In genomic region chr5:140251527-140251973, GRCh38 we compare ENCODE assay signal across 8 cellular contexts. TPM values are rescaled to one million over a fixed set of nuclear protein-coding genes. Genes with fewer than 3 reads are reported as not detected.
A peak's percentile ranks its signal among the peaks of the same experiment; 100 is the strongest.
DNase-seq lines count a peak whose midpoint lies in the region; ATAC-seq and TF ChIP-seq lines count a peak whose summit lies in the region.

No MANE protein-coding gene starts in this region.

- peaks cover 9% of the 10 kb centered on the region for H3K79me2 ChIP-seq in mesendoderm (ENCODE audit: control insufficient read depth, insufficient read depth, low read length)

- no CpG with 5 or more reads among the region's 5 CpGs for WGBS in mesendoderm (ENCODE audit: extremely low coverage, insufficient coverage, low lambda C conversion rate)
- 30 to 33% methylated on average over 5 of the region's 5 CpGs for WGBS in tibial nerve, 2 donors

- peak overlapping the region; percentile 20 for H3K4me3 Mint-ChIP-seq in activated naive CD4-positive, alpha-beta T cell treated with anti-CD3 and anti-CD28 coated beads, Interleukin-2, amount 50 U/mL, for 24 hours

- H3K9me3 Mint-ChIP-seq in activated naive CD4-positive, alpha-beta T cell treated with anti-CD3 and anti-CD28 coated beads, Interleukin-2, amount 50 U/mL, for 24 hours = no peaks in the 10 kb centered on the region

- no peak overlapping the region for H4K5ac ChIP-seq in mesendoderm (ENCODE audit: low read length)

- TF ChIP-seq CTCF in tibial nerve (IDR thresholded peaks at IDR 0.05) = no peak

- no peak overlapping the region for H4K8ac ChIP-seq in mesendoderm (ENCODE audit: low read depth, low read length)

- H3K4me3 ChIP-seq in mesendoderm (ENCODE audit: low read length) (no peak overlapping the region), tibial nerve (no peak overlapping the region)

- no peak overlapping the region for H2BK5ac ChIP-seq in mesendoderm (ENCODE audit: low read length)

- H3K9me3 ChIP-seq in tibial nerve = no peaks in the 10 kb centered on the region

- no peak overlapping the region for H3K56ac ChIP-seq in mesendoderm (ENCODE audit: low read length)

- H2BK120ac ChIP-seq in mesendoderm (ENCODE audit: low read depth, low read length) = no peak overlapping the region

- H3K27ac Mint-ChIP-seq in activated naive CD4-positive, alpha-beta T cell treated with anti-CD3 and anti-CD28 coated beads, Interleukin-2, amount 50 U/mL, for 24 hours = peak overlapping the region; percentile 30

- TF ChIP-seq EP300 in tibial nerve (IDR thresholded peaks at IDR 0.05) = peak in 1 of 2 donors; percentile 57

- DNase-seq in GF-D8 (lab: John Stamatoyannopoulos, UW) = peak; percentile 71
- DNase-seq in SIG-M5 (lab: John Stamatoyannopoulos, UW) = peak; percentile 86
- DNase-seq in mesendoderm = peak; percentile 81
- no peak for DNase-seq in tibial nerve (ENCODE audit: low spot score in 2 of 2)
- DNase-seq in G401 (ENCODE audit: low spot score) = no peak
- no peak for DNase-seq in NCI-H2227 (lab: John Stamatoyannopoulos, UW; ENCODE audit: unreplicated experiment)

- H3K4me2 ChIP-seq in mesendoderm (ENCODE audit: low read length) = no peak overlapping the region

- TF ChIP-seq POLR2A in tibial nerve (IDR thresholded peaks at IDR 0.05) = no peak

- H3K27ac ChIP-seq in mesendoderm (ENCODE audit: low read depth, low read length) = no peak overlapping the region
- peak overlapping the region in 3 of 4 donors; percentile 5 to 63 (median 53) for H3K27ac ChIP-seq in tibial nerve

- peaks cover 6% of the 10 kb centered on the region for H3K36me3 Mint-ChIP-seq in activated naive CD4-positive, alpha-beta T cell treated with anti-CD3 and anti-CD28 coated beads, Interleukin-2, amount 50 U/mL, for 24 hours

- H3K4me1 ChIP-seq in mesendoderm (ENCODE audit: control insufficient read depth, low read depth, low read length) (no peaks in the 10 kb centered on the region), tibial nerve (peaks cover 0 to 61% (median 27%) of the 10 kb centered on the region in 4 donors)

- peaks cover 38% of the 10 kb centered on the region for H3K4me1 Mint-ChIP-seq in activated naive CD4-positive, alpha-beta T cell treated with anti-CD3 and anti-CD28 coated beads, Interleukin-2, amount 50 U/mL, for 24 hours

- no peaks in the 10 kb centered on the region for H3K27me3 Mint-ChIP-seq in activated naive CD4-positive, alpha-beta T cell treated with anti-CD3 and anti-CD28 coated beads, Interleukin-2, amount 50 U/mL, for 24 hours

- in situ Hi-C loops in G401 (cut with HindIII; ENCODE audit: low sequenced_read_pairs) = no loop called here

- H3K79me1 ChIP-seq in mesendoderm (ENCODE audit: low read length) = peaks cover 14% of the 10 kb centered on the region

- H3K27me3 ChIP-seq in mesendoderm (ENCODE audit: insufficient read depth, low read length, poor library complexity) (no peaks in the 10 kb centered on the region), tibial nerve (no peaks in the 10 kb centered on the region)

- no peak overlapping the region for H3K4ac ChIP-seq in mesendoderm (ENCODE audit: low read depth, low read length)

- ATAC-seq in HG02759 (IDR thresholded peaks at IDR 0.05; ENCODE audit: unreplicated experiment) = peak; percentile 83

- no peaks in the 10 kb centered on the region for H3K36me3 ChIP-seq in mesendoderm (ENCODE audit: control insufficient read depth, insufficient read depth, low read length)
- peaks cover 0 to 14% (median 0%) of the 10 kb centered on the region in 3 donors for H3K36me3 ChIP-seq in tibial nerve

- no peak overlapping the region for H2AK5ac ChIP-seq in mesendoderm (ENCODE audit: low read length)

- no peak overlapping the region for H3K9ac ChIP-seq in mesendoderm (ENCODE audit: low read length)

- no peak overlapping the region for H2BK15ac ChIP-seq in mesendoderm (replicated peaks; ENCODE audit: low read depth)

- H3K23ac ChIP-seq in mesendoderm (ENCODE audit: low read length) = no peak overlapping the region

- no peak overlapping the region for H3K18ac ChIP-seq in mesendoderm (ENCODE audit: low read length)

RNA-seq across cellular contexts. Expression of gene PFDN1, which starts 51.4 kb away (rescaled TPM):
- 297 TPM for polyA plus RNA-seq in mesendoderm (2013, experiment 1 of 2)
- 277 TPM for polyA plus RNA-seq in mesendoderm (2013, experiment 2 of 2)
- total RNA-seq in tibial nerve = 100 to 1,000 TPM in 3 of 4 donors, 10 to 100 TPM in 1; 98.2 to 146 (median 109) TPM
- 266 and 273 TPM in 2 replicates for total RNA-seq in G401 (2014; rRNA removed; shearing (Covaris generic))

Comparison
In these comparisons a context has a peak if more than half of its experiments do, and no peak if none do; other contexts are left out.
1. DNase-seq: peak in GF-D8 (single experiment), SIG-M5 (single experiment) and mesendoderm (single experiment); none in tibial nerve (0 of 2), G401 (single experiment) and NCI-H2227 (single experiment).